ENCODE assay signal across 2 cellular contexts in the genomic region with DNA sequence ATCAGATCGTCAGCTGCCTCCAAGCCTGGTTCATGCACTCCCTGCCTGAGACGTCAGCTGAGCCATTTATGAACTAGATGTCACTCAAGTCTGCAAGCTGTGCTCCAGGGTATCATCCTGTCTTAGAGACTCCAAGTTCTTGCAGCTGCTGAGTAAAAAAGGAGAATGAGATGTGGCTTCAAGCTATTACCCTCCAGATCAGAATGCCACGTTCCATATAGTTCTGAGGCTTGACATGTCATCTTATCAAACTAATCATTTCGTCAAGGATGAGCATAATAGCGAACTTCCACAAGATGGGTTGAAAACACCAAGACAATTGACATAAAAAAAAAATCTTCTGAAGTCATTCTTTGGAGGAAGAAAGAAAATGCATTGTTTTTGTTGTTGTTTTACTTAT.
A peak's percentile ranks its signal among the peaks of the same experiment; 100 is the strongest.
TF ChIP-seq lines count a peak whose summit lies in the region.

No MANE protein-coding gene starts in this region.

TF ChIP-seq in IMR-90, 13 proteins besides CTCF, POLR2A, EP300 and RAD21 (continued from another document):
- TF ChIP-seq, protein P1, sequence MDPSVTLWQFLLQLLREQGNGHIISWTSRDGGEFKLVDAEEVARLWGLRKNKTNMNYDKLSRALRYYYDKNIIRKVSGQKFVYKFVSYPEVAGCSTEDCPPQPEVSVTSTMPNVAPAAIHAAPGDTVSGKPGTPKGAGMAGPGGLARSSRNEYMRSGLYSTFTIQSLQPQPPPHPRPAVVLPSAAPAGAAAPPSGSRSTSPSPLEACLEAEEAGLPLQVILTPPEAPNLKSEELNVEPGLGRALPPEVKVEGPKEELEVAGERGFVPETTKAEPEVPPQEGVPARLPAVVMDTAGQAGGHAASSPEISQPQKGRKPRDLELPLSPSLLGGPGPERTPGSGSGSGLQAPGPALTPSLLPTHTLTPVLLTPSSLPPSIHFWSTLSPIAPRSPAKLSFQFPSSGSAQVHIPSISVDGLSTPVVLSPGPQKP (IDR thresholded peaks at IDR 0.05; ENCODE audit: borderline replicate concordance, low read depth, low read length), result no peak
- TF ChIP-seq MAFK (IDR thresholded peaks at IDR 0.05; ENCODE audit: low read depth, low read length) (no peak), BHLHE40 (IDR thresholded peaks at IDR 0.05; ENCODE audit: low read depth, low read length) (no peak), MAZ (IDR thresholded peaks at IDR 0.05; ENCODE audit: borderline replicate concordance, low read depth, low read length) (no peak), FOS (IDR thresholded peaks at IDR 0.05; ENCODE audit: low read depth, low read length) (no peak), RFX5 (IDR thresholded peaks at IDR 0.05; ENCODE audit: low read depth, low read length) (no peak), RCOR1 (IDR thresholded peaks at IDR 0.05; ENCODE audit: insufficient replicate concordance, low read length) (no peak), MXI1 (IDR thresholded peaks at IDR 0.05; ENCODE audit: borderline replicate concordance, low read depth, low read length) (no peak), SMC3 (IDR thresholded peaks at IDR 0.05; ENCODE audit: low read depth, low read length) (no peak)
- TF ChIP-seq, protein P2, sequence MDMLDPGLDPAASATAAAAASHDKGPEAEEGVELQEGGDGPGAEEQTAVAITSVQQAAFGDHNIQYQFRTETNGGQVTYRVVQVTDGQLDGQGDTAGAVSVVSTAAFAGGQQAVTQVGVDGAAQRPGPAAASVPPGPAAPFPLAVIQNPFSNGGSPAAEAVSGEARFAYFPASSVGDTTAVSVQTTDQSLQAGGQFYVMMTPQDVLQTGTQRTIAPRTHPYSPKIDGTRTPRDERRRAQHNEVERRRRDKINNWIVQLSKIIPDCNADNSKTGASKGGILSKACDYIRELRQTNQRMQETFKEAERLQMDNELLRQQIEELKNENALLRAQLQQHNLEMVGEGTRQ (IDR thresholded peaks at IDR 0.05; ENCODE audit: low read depth, low read length), result no peak

TF ChIP-seq in neural cell, 6 proteins besides CTCF, POLR2A, EP300 and RAD21 (continued from another document):
- TF ChIP-seq, protein P3, sequence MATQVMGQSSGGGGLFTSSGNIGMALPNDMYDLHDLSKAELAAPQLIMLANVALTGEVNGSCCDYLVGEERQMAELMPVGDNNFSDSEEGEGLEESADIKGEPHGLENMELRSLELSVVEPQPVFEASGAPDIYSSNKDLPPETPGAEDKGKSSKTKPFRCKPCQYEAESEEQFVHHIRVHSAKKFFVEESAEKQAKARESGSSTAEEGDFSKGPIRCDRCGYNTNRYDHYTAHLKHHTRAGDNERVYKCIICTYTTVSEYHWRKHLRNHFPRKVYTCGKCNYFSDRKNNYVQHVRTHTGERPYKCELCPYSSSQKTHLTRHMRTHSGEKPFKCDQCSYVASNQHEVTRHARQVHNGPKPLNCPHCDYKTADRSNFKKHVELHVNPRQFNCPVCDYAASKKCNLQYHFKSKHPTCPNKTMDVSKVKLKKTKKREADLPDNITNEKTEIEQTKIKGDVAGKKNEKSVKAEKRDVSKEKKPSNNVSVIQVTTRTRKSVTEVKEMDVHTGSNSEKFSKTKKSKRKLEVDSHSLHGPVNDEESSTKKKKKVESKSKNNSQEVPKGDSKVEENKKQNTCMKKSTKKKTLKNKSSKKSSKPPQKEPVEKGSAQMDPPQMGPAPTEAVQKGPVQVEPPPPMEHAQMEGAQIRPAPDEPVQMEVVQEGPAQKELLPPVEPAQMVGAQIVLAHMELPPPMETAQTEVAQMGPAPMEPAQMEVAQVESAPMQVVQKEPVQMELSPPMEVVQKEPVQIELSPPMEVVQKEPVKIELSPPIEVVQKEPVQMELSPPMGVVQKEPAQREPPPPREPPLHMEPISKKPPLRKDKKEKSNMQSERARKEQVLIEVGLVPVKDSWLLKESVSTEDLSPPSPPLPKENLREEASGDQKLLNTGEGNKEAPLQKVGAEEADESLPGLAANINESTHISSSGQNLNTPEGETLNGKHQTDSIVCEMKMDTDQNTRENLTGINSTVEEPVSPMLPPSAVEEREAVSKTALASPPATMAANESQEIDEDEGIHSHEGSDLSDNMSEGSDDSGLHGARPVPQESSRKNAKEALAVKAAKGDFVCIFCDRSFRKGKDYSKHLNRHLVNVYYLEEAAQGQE (IDR thresholded peaks at IDR 0.05; ENCODE audit: borderline replicate concordance), result peak; percentile 62
- TF ChIP-seq SMC3 (conservative IDR thresholded peaks at IDR 0.05; ENCODE audit: poor library complexity) (peak; percentile 18), POLR2AphosphoS5 (IDR thresholded peaks at IDR 0.05) (peak; percentile 65), TAF1 (IDR thresholded peaks at IDR 0.05; ENCODE audit: low read depth) (no peak), MXI1 (conservative IDR thresholded peaks at IDR 0.05; ENCODE audit: poor library complexity, severe bottlenecking) (no peak)
